7 cellular contexts compared by ENCODE assay signal in the genomic region with DNA sequence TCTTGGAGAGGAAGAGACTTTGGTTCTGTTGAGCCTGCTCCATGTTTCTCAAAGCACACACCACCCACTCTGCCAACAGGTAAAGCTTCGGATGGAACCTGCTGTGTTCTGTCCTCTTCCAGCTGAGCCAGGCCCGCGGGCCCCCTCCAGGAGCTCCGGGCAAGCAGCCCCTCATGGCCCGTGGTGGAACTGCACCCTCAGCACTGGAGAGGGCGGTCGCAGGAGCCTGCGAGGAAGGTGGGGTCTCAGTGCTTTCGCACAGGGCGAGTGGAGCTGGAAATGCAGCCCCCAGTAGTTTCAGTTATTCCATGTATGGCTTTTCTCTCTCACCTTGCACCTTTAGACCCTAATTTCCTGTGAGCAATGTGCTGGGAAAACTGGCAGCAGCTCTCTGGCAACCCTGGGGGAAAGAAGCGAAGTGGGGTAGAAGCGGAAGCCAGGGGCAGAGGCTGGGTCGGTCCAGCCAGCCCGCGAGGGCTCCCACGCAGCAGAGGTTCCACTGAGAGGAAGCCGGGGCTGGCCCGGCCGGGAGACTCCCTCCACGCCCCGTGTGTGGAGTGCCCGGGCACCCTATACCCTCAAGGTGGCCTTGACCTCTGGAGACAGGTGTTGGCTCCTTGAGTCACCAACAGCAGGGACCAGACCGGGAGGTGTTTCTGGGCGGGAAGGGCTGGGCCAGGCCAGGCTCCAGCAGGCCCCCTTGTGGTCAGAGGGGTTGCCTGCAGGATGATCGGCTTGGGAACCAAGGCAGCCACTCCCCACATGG.
DNase-seq lines count a peak whose midpoint lies in the region; ATAC-seq and TF ChIP-seq lines count a peak whose summit lies in the region.

No MANE protein-coding gene starts in this region.

- TF ChIP-seq CTCF in NB4 (IDR thresholded peaks at IDR 0.05; ENCODE audit: low read depth, low read length) (peak; percentile 68), chondrocyte (IDR thresholded peaks at IDR 0.05) (peak; percentile 80)

- no peak overlapping the region for H3K27ac Mint-ChIP-seq in chondrocyte (ENCODE audit: unreplicated experiment)

- DNase-seq in NB4 (ENCODE audit: low read depth) (peak; percentile 58), chondrocyte (ENCODE audit: low spot score) (peak; percentile 80), lung microvascular endothelial cell (ENCODE audit: low read depth in 2 of 2) (peak; percentile 45 to 56)
- peak; percentile 62 for DNase-seq in activated CD4-positive, CD25-positive, alpha-beta regulatory T cell treated with anti-CD3 and anti-CD28 coated beads, Interleukin-2, amount 50 U/mL, for 72 hours
- peak; percentile 30 to 38 for DNase-seq in stimulated activated CD8-positive, alpha-beta memory T cell treated with anti-CD3 and anti-CD28 coated beads, Interleukin-15, amount 100 ng/mL, for 4 hours (ENCODE audit: low read depth in 2 of 2)

- no peak overlapping the region for H3K4me3 ChIP-seq in NB4 (ENCODE audit: low read depth, low read length)

- peaks cover 4% of the 10 kb centered on the region for H3K4me1 Mint-ChIP-seq in chondrocyte (ENCODE audit: low read depth)

- no peak for TF ChIP-seq POLR2A in NB4 (IDR thresholded peaks at IDR 0.05; ENCODE audit: extremely low read depth, insufficient read length)

- ATAC-seq in GM18498 (IDR thresholded peaks at IDR 0.05; ENCODE audit: unreplicated experiment) (peak; percentile 90), HG02588 (IDR thresholded peaks at IDR 0.05; ENCODE audit: unreplicated experiment) (peak; percentile 82)

- no peaks in the 10 kb centered on the region for H3K9me3 Mint-ChIP-seq in chondrocyte (ENCODE audit: low read depth)

- H3K27me3 Mint-ChIP-seq in chondrocyte (ENCODE audit: low read depth) = peaks cover 63% of the 10 kb centered on the region

- peaks cover 1% of the 10 kb centered on the region for H3K36me3 Mint-ChIP-seq in chondrocyte (ENCODE audit: low read depth)

- H3K4me3 Mint-ChIP-seq in chondrocyte (ENCODE audit: unreplicated experiment) = peak overlapping the region; percentile 59
